In genomic region chr13:107941345-107942029, GRCh38 we compare ENCODE assay signal across 21 cellular contexts.
"Had no signal": no experiment of that assay in that cellular context is flagged by ENCODE, and none has a peak within 500 bp of the region (broad histone marks: within the 10 kb centered on the region; RNA-seq: fewer than 3 reads in every experiment).

No MANE protein-coding gene starts in this region.

- H3K4me3 Mint-ChIP-seq: naive B cell, nephron had no signal

- H3K4me1 ChIP-seq: heart right ventricle, left ventricle myocardium inferior, parathyroid adenoma, prostate gland, stomach, transverse colon, vagina had no signal

- H3K27me3 Mint-ChIP-seq: naive B cell had no signal

- H3K36me3 ChIP-seq: heart right ventricle, left ventricle myocardium inferior, prostate gland, stomach, thoracic aorta, transverse colon, vagina had no signal

- DNase-seq: dorsolateral prefrontal cortex; effector CD8-positive, alpha-beta T cell; heart right ventricle; left cardiac atrium; left ventricle myocardium inferior; mesenchymal stem cell; naive B cell; retina; stimulated activated naive CD4-positive, alpha-beta T cell; stomach; substantia nigra; transverse colon had no signal

- H3K4me1 Mint-ChIP-seq: naive B cell, nephron had no signal

- H3K27ac Mint-ChIP-seq: naive B cell, nephron had no signal

- H3K27ac ChIP-seq: coronary artery, dorsolateral prefrontal cortex, heart right ventricle, left ventricle myocardium inferior, parathyroid adenoma, prostate gland, stomach, thoracic aorta, transverse colon, vagina had no signal

- H3K4me3 ChIP-seq: coronary artery, dorsolateral prefrontal cortex, heart right ventricle, left ventricle myocardium inferior, lung, prostate gland, stomach, thoracic aorta, transverse colon, vagina had no signal

- H3K9me3 ChIP-seq: prostate gland, thoracic aorta, transverse colon, vagina had no signal

- H3K36me3 Mint-ChIP-seq: naive B cell had no signal

- H3K27me3 ChIP-seq: stomach, transverse colon, vagina had no signal

- ATAC-seq: esophagus mucosa, heart right ventricle, left cardiac atrium, sciatic nerve had no signal
